Comparison of ENCODE assay signal across 8 cellular contexts in genomic region chr12:124684971-124685688, GRCh38.
DNase-seq lines count a peak whose midpoint lies in the region; ATAC-seq and TF ChIP-seq lines count a peak whose summit lies in the region.

No MANE protein-coding gene starts in this region.

- no peak for TF ChIP-seq CTCF in HFFc6 (IDR thresholded peaks at IDR 0.05)
- no peak for TF ChIP-seq CTCF in adrenal gland (IDR thresholded peaks at IDR 0.05)

- ATAC-seq in right cardiac atrium = peak; percentile 5 to 48
- peak; percentile 78 for ATAC-seq in stimulated activated naive CD8-positive, alpha-beta T cell treated with anti-CD3 and anti-CD28 coated beads, Interleukin-15, Interleukin-2, amounts not matched to agents 100 U/mL and 50 U/mL, for 24 hours
- no peak for ATAC-seq in GM18909 (IDR thresholded peaks at IDR 0.05; ENCODE audit: poor library complexity, unreplicated experiment)
- ATAC-seq in T-cell (replicated peaks in 1 of 4) = no peak

- H3K9me3 Mint-ChIP-seq in HFFc6 (no peaks in the 10 kb centered on the region), T-cell (no peaks in the 10 kb centered on the region)

- H3K27ac ChIP-seq in adrenal gland = peak overlapping the region; percentile 35 to 91 (median 82)
- peak overlapping the region; percentile 94 for H3K27ac ChIP-seq in right cardiac atrium (ENCODE audit: low read length)

- H3K36me3 Mint-ChIP-seq in HFFc6 (ENCODE audit: low read depth) (no peaks in the 10 kb centered on the region), T-cell (no peaks in the 10 kb centered on the region)

- CTCF ChIA-PET in T-cell (lab: Charles Lee) = no interaction called here

- H3K4me3 Mint-ChIP-seq in HFFc6 (peak overlapping the region; percentile 80), T-cell (no peak overlapping the region)

- H3K27ac Mint-ChIP-seq in HFFc6 = peak overlapping the region; percentile 76
- no peak overlapping the region for H3K27ac Mint-ChIP-seq in T-cell

- H3K4me1 ChIP-seq in adrenal gland (replicated peaks in 1 of 2) (peaks cover 21 to 69% of the 10 kb centered on the region in 2 donors), right cardiac atrium (ENCODE audit: control insufficient read depth, insufficient read depth, low read length) (peaks cover 22% of the 10 kb centered on the region)

- H3K27me3 Mint-ChIP-seq in HFFc6 (ENCODE audit: insufficient read depth) (peaks cover 10% of the 10 kb centered on the region), T-cell (peaks cover 0 to 3% of the 10 kb centered on the region in 2 donors)

- no peaks in the 10 kb centered on the region for H3K27me3 ChIP-seq in adrenal gland
- H3K27me3 ChIP-seq in right cardiac atrium (ENCODE audit: control insufficient read depth, insufficient read depth) = no peaks in the 10 kb centered on the region

- POLR2A ChIA-PET in T-cell (lab: Charles Lee) = interaction anchor here in 1 of 2 donors (0.5 kb wide), 1 partner anchor 133 kb away, joined by 5 read pairs; no protein-coding TSS in a partner anchor

- WGBS in adrenal gland, 4 donors = 22 to 38% (median 33%) methylated on average over 12 to 18 of the region's 18 CpGs
- WGBS in right cardiac atrium = 22% methylated on average over 18 of the region's 18 CpGs

- H3K9me3 ChIP-seq in adrenal gland (replicated peaks in 1 of 3) = no peaks in the 10 kb centered on the region
- H3K9me3 ChIP-seq in right cardiac atrium (ENCODE audit: control insufficient read depth, low read length) = no peaks in the 10 kb centered on the region

- H3K4me1 Mint-ChIP-seq in HFFc6 (ENCODE audit: low read depth) (peaks cover 72% of the 10 kb centered on the region), T-cell (peaks cover 20 to 26% (median 22%) of the 10 kb centered on the region in 3 donors)

- peak; percentile 50 for DNase-seq in HFFc6
- peak in 4 of 7 donors; percentile 38 to 61 (median 52) for DNase-seq in adrenal gland
- DNase-seq in right cardiac atrium = peak in 2 of 3 donors; percentile 50 to 69
- peak; percentile 22 for DNase-seq in stimulated activated naive CD8-positive, alpha-beta T cell treated with anti-CD3 and anti-CD28 coated beads, Interleukin-15, Interleukin-2, amounts not matched to agents 100 U/mL and 50 U/mL, for 24 hours
- no peak for DNase-seq in NK-92 treated with Interleukin-12 subunit alpha and Interleukin-12 subunit beta, amount 100 ng/mL, for 24 hours (lab: John Stamatoyannopoulos, UW)
- no peak for DNase-seq in GDM1 (lab: John Stamatoyannopoulos, UW)
- DNase-seq in T-cell = no peak

- no peak for TF ChIP-seq POLR2A in adrenal gland (IDR thresholded peaks at IDR 0.05)

- intact Hi-C loops in adrenal gland (cut with DNase I) = loop anchor here (10.0 kb wide), 3 partner anchors 60 to 120 kb away; partner anchors contain the start of gene NCOR2 (in 1 of the 2)
- intact Hi-C loops in right cardiac atrium (cut with DNase I) = loop anchor here in 1 of 4 donors (10.0 kb wide), 1 partner anchor 120 kb away; the partner anchor contains the start of gene NCOR2

- H3K4me3 ChIP-seq in adrenal gland (peak overlapping the region in 1 of 4 donors; percentile 4), right cardiac atrium (ENCODE audit: low read length) (no peak overlapping the region)

- no peaks in the 10 kb centered on the region for H3K36me3 ChIP-seq in adrenal gland (replicated peaks in 1 of 2)

Comparison
In these comparisons a context has a peak if more than half of its experiments do, and no peak if none do; other contexts are left out.
1. DNase-seq: peak in HFFc6 (single experiment), adrenal gland (4 of 7), right cardiac atrium (2 of 3) and stimulated activated naive CD8-positive, alpha-beta T cell treated with anti-CD3 and anti-CD28 coated beads, Interleukin-15, Interleukin-2, amounts not matched to agents 100 U/mL and 50 U/mL, for 24 hours (single experiment); none in NK-92 treated with Interleukin-12 subunit alpha and Interleukin-12 subunit beta, amount 100 ng/mL, for 24 hours (single experiment), GDM1 (single experiment) and T-cell (0 of 34).
2. ATAC-seq: peak in right cardiac atrium (2 of 2) and stimulated activated naive CD8-positive, alpha-beta T cell treated with anti-CD3 and anti-CD28 coated beads, Interleukin-15, Interleukin-2, amounts not matched to agents 100 U/mL and 50 U/mL, for 24 hours (single experiment); none in GM18909 (single experiment) and T-cell (0 of 4).